Comparison of ENCODE assay signal across 11 cellular contexts in the genomic region with DNA sequence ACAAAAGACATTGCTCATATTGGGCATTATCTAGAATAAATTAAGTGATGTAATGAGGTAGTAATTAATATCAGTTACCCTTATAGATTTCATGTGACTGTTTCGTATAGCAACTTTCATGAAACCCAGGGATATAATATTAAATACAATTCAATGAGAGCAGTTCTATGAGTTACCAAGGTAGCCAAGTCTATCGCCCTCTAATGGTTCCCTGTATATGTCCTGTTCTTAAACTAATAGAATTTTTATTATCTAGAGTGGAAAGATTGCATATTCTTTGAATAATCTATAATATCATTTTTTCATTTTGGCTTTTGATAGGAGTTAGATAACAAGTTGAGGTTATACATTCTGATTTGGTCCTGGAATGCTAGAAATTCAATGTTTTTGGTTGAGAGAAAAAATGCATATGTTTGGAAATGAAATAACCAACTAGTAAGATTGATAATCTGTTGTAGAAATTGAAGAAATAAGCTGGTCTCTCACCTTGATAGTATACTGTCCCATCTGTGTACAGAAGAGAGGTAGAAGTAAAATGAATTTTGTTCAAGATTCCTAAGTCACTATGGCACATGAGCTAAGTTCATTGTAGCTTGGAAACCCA. TPM values are rescaled to one million over a fixed set of nuclear protein-coding genes. Genes with fewer than 3 reads are reported as not detected.
A peak's percentile ranks its signal among the peaks of the same experiment; 100 is the strongest.
DNase-seq lines count a peak whose midpoint lies in the region; ATAC-seq, FAIRE-seq and TF ChIP-seq lines count a peak whose summit lies in the region.
"Had no signal": no experiment of that assay in that cellular context is flagged by ENCODE, and none has a peak within 500 bp of the region (broad histone marks: within the 10 kb centered on the region; RNA-seq: fewer than 3 reads in every experiment).

No MANE protein-coding gene starts in this region.

- H3K27me3 ChIP-seq in GM06990 (replicated peaks; ENCODE audit: control insufficient read depth, insufficient read depth, low read length) (no peaks in the 10 kb centered on the region), thyroid gland (no peaks in the 10 kb centered on the region)

- H3K4me3 ChIP-seq in GM06990 (replicated peaks; ENCODE audit: low read depth, low read length): no peak overlapping the region
- no peak overlapping the region for H3K4me3 ChIP-seq in OCI-LY7 (ENCODE audit: low read depth, low read length, poor library complexity, severe bottlenecking)
- no peak overlapping the region for H3K4me3 ChIP-seq in fibroblast of mammary gland (ENCODE audit: control insufficient read depth, low read depth, low read length)
- H3K4me3 ChIP-seq in thyroid gland (replicated peaks in 1 of 3): no peak overlapping the region
- H3K4me3 ChIP-seq: thoracic aorta had no signal

- H3K4me2 ChIP-seq in OCI-LY7 (ENCODE audit: low read length): no peak overlapping the region

- H3K9me2 ChIP-seq in OCI-LY7 (ENCODE audit: insufficient read depth, low read length): no peaks in the 10 kb centered on the region; the same call in 1 of the 2 replicates

- FAIRE-seq in frontal cortex (lab: Jason Lieb, UNC): no peak

- intact Hi-C loops in OCI-LY7 (cut with micrococcal nuclease; ENCODE audit: unreplicated experiment) (no loop called here), thyroid gland (cut with DNase I) (no loop called here)

- no peak for DNase-seq in GM06990 (ENCODE audit: extremely low read depth, insufficient read length)
- DNase-seq in OCI-LY7 (ENCODE audit: low spot score): peak; percentile 11
- DNase-seq in fibroblast of mammary gland (ENCODE audit: low read depth): peak; percentile 25
- no peak for DNase-seq in GOT3 (lab: John Stamatoyannopoulos, UW)
- no peak for DNase-seq in thyroid gland
- no peak for DNase-seq in frontal cortex (ENCODE audit: low spot score in 2 of 2)
- DNase-seq: activated CD4-positive, alpha-beta T cell treated with anti-CD3 and anti-CD28 coated beads for 48 hours; Caco-2 had no signal

- peak; percentile 69 for TF ChIP-seq CTCF in 22Rv1 (IDR thresholded peaks at IDR 0.05)
- TF ChIP-seq CTCF in GM06990 (IDR thresholded peaks at IDR 0.05; ENCODE audit: insufficient read depth, low read length, poor library complexity, severe bottlenecking): peak; percentile 39
- TF ChIP-seq CTCF in OCI-LY7 (conservative IDR thresholded peaks at IDR 0.05; ENCODE audit: low read length): peak; percentile 82
- TF ChIP-seq CTCF in fibroblast of mammary gland (conservative IDR thresholded peaks at IDR 0.05; ENCODE audit: control insufficient read depth, insufficient read depth, low read depth, low read length): peak; percentile 54
- TF ChIP-seq CTCF in thyroid gland (IDR thresholded peaks at IDR 0.05): peak in 2 of 6 experiments; percentile 12 to 33

- BruUV-seq in OCI-LY7 (replicated peaks; lab: Mats Ljungman, UMichigan): no TSS peak

- CTCF ChIA-PET in OCI-LY7 (lab: Charles Lee; ENCODE audit: unreplicated experiment): no interaction called here

- H3K4me1 ChIP-seq in OCI-LY7 (ENCODE audit: insufficient read depth, low read length, poor library complexity, severe bottlenecking) (no peaks in the 10 kb centered on the region), thyroid gland (peaks cover 0 to 5% of the 10 kb centered on the region in 2 donors)
- H3K4me1 ChIP-seq: Caco-2 had no signal

- POLR2A ChIA-PET in OCI-LY7 (lab: Charles Lee): interaction anchor here (0.8 to 1.3 kb wide), 3 partner anchors 20 to 29 kb away, joined by 3 to 4 read pairs (median 3); no protein-coding TSS in a partner anchor

- H3K79me2 ChIP-seq in OCI-LY7 (ENCODE audit: insufficient read depth, low read depth, low read length): no peaks in the 10 kb centered on the region

- WGBS in thyroid gland, 2 donors: 94 to 97% methylated on average over 2 of the region's 2 CpGs

- no peaks in the 10 kb centered on the region for H4K20me1 ChIP-seq in OCI-LY7 (ENCODE audit: insufficient read depth, low read length)

- H3K36me3 ChIP-seq in GM06990 (ENCODE audit: control insufficient read depth, insufficient read depth, low read length) (peaks cover 4% of the 10 kb centered on the region; the same call in 1 of the 2 replicates), OCI-LY7 (ENCODE audit: insufficient read depth, low read length) (peaks cover 40% of the 10 kb centered on the region), thyroid gland (no peaks in the 10 kb centered on the region)
- H3K36me3 ChIP-seq: thoracic aorta had no signal

- no peak overlapping the region for H2AFZ ChIP-seq in OCI-LY7 (ENCODE audit: low read length)

- ATAC-seq in HG02571 (IDR thresholded peaks at IDR 0.05; ENCODE audit: unreplicated experiment): no peak

- no peaks in the 10 kb centered on the region for H3K9me3 ChIP-seq in OCI-LY7 (ENCODE audit: low read length)
- no peaks in the 10 kb centered on the region for H3K9me3 ChIP-seq in thyroid gland
- H3K9me3 ChIP-seq: Caco-2, thoracic aorta had no signal

- no peak for TF ChIP-seq POLR2A in thyroid gland (IDR thresholded peaks at IDR 0.05)

- H3K27ac ChIP-seq in 22Rv1 (no peak overlapping the region), OCI-LY7 (ENCODE audit: low read depth, low read length, poor library complexity, severe bottlenecking) (no peak overlapping the region), thyroid gland (no peak overlapping the region)
- H3K27ac ChIP-seq: thoracic aorta had no signal

RNA-seq across cellular contexts. Expression of a gene that starts 59.7 kb away (rescaled TPM):
- total RNA-seq in OCI-LY7 (2014; rRNA removed; shearing (Covaris generic)): 44.6 and 65.1 TPM in 2 replicates
- total RNA-seq in OCI-LY7 (2022) (71.4 and 72.6 TPM in 2 replicates), thyroid gland (100 to 1,000 TPM in 3 of 4 donors, 10 to 100 TPM in 1; 93.4 to 148 (median 106) TPM), frontal cortex (135 TPM)

Comparison
In these comparisons a context has a peak if more than half of its experiments do, and no peak if none do; other contexts are left out.
1. DNase-seq: peak in OCI-LY7 (single experiment) and fibroblast of mammary gland (single experiment); none in GM06990 (single experiment), GOT3 (single experiment), thyroid gland (0 of 2) and frontal cortex (0 of 2).